ENCODE assay signal across 33 cellular contexts in the genomic region with DNA sequence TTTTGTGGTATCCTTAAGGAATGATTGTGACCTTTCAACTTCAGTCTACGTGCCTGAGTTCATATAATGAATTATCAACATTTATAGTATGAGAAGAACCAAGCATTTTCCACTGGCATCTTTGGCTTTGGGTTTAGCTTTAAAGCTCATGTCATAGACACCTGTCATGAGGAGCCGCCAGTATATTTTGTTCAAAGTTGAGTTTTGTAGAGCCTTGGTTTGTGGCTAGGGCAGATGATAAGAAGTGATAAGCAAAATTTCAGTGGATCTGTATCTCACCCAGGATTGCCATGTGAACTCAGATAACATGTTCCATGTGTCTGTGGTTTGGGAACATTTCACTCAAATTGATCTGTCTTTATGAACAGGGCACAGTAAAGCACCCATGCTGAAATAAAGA.
"Had no signal": no experiment of that assay in that cellular context is flagged by ENCODE, and none has a peak within 500 bp of the region (broad histone marks: within the 10 kb centered on the region; RNA-seq: fewer than 3 reads in every experiment).

No MANE protein-coding gene starts in this region.

- H3K27me3 ChIP-seq: adrenal gland, ascending aorta, body of pancreas, brain microvascular endothelial cell, breast epithelium, cardiac muscle cell had no signal

- H3K27ac ChIP-seq: adrenal gland, ascending aorta, body of pancreas, brain microvascular endothelial cell, breast epithelium, cardiac muscle cell had no signal

- ATAC-seq: activated naive CD4-positive, alpha-beta T cell treated with anti-CD3 and anti-CD28 coated beads, Interleukin-2, amount 50 U/mL, for 72 hours; activated naive CD8-positive, alpha-beta T cell treated with anti-CD3 and anti-CD28 coated beads, Interleukin-2, amount 50 U/mL, for 24 hours; activated T-cell treated with anti-CD3 and anti-CD28 coated beads, Interleukin-2, amount 50 U/mL, for 4 hours; activated T-cell treated with anti-CD3 and anti-CD28 coated beads, Interleukin-2, amount 50 U/mL, for 72 hours; activated T-helper 17 cell treated with anti-CD3 and anti-CD28 coated beads, Interleukin-2, amount 50 U/mL, for 72 hours; body of pancreas had no signal

- H3K36me3 ChIP-seq: adrenal gland, ascending aorta, brain microvascular endothelial cell, breast epithelium, cardiac muscle cell had no signal

- H3K4me3 ChIP-seq: adrenal gland, ascending aorta, body of pancreas, breast epithelium, cardiac muscle cell had no signal

- H3K9me3 ChIP-seq: adrenal gland, ascending aorta, body of pancreas, breast epithelium had no signal

- FAIRE-seq: astrocyte had no signal

- H3K4me1 ChIP-seq: adrenal gland, ascending aorta, body of pancreas, breast epithelium had no signal

- DNase-seq: activated effector memory CD4-positive, alpha-beta T cell treated with anti-CD3 and anti-CD28 coated beads, Interleukin-2, amount 50 U/mL, for 16 hours; activated effector memory CD4-positive, alpha-beta T cell treated with Interleukin-2 at 50 U/mL for 16 hours; activated gamma-delta T cell; activated gamma-delta T cell treated with Interleukin-2 at 50 U/mL for 16 hours; activated naive CD4-positive, alpha-beta T cell; activated naive CD4-positive, alpha-beta T cell treated with anti-CD3 and anti-CD28 coated beads for 36 hours; activated naive CD4-positive, alpha-beta T cell treated with anti-CD3 and anti-CD28 coated beads, Interleukin-2, amount 10 ng/mL, durations not matched to agents 7 days and 5 days; activated naive CD4-positive, alpha-beta T cell treated with anti-CD3 and anti-CD28 coated beads, Interleukin-2, amount 50 U/mL, for 16 hours; activated naive CD4-positive, alpha-beta T cell treated with Interleukin-2 at 50 U/mL for 16 hours; activated naive CD8-positive, alpha-beta T cell treated with anti-CD3 and anti-CD28 coated beads for 36 hours; activated naive CD8-positive, alpha-beta T cell treated with anti-CD3 and anti-CD28 coated beads, Interleukin-2, amount 10 ng/mL, durations not matched to agents 7 days and 5 days; activated naive CD8-positive, alpha-beta T cell treated with anti-CD3 and anti-CD28 coated beads, Interleukin-2, amount 50 U/mL, for 24 hours; activated T-cell treated with anti-CD3 and anti-CD28 coated beads, Interleukin-2, amount 50 U/mL, for 1 hour; activated T-cell treated with anti-CD3 and anti-CD28 coated beads, Interleukin-2, amount 50 U/mL, for 24 hours; activated T-cell treated with anti-CD3 and anti-CD28 coated beads, Interleukin-2, amount 50 U/mL, for 4 hours; activated T-cell treated with anti-CD3 and anti-CD28 coated beads, Interleukin-2, amount 50 U/mL, for 48 hours; activated T-cell treated with anti-CD3 and anti-CD28 coated beads, Interleukin-2, amount 50 U/mL, for 72 hours; adrenal gland; amniotic stem cell; amygdala; anterior cingulate cortex; aorta; body of pancreas; brain microvascular endothelial cell; caudate nucleus; central memory CD4-positive, alpha-beta T cell; cerebellar nuclear complex had no signal
